ENCODE assay signal across 1 cellular context in the genomic region with DNA sequence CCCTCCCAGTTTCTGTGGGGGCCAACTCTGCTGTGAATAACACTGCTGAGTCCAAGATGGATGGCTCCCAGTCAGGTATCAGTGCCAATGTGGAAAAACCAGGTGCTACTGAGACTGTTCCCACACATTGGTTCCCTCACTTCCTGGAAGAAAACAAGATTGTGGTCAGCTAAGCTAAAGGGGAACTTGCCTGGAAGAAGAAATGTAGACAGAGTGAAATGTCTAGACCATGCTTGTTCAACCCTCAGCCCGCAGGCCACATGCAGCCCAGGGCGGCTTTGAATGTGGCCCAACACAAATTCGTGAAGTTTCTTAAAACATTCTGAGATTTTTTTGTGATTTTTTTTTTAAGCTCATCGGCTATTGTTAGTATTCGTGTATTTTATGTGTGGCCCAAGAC.
TF ChIP-seq lines count a peak whose summit lies in the region.

No MANE protein-coding gene starts in this region.

TF ChIP-seq in A549, 52 proteins besides CTCF, POLR2A, EP300 and RAD21 (continued from another document):
- TF ChIP-seq, protein P1, sequence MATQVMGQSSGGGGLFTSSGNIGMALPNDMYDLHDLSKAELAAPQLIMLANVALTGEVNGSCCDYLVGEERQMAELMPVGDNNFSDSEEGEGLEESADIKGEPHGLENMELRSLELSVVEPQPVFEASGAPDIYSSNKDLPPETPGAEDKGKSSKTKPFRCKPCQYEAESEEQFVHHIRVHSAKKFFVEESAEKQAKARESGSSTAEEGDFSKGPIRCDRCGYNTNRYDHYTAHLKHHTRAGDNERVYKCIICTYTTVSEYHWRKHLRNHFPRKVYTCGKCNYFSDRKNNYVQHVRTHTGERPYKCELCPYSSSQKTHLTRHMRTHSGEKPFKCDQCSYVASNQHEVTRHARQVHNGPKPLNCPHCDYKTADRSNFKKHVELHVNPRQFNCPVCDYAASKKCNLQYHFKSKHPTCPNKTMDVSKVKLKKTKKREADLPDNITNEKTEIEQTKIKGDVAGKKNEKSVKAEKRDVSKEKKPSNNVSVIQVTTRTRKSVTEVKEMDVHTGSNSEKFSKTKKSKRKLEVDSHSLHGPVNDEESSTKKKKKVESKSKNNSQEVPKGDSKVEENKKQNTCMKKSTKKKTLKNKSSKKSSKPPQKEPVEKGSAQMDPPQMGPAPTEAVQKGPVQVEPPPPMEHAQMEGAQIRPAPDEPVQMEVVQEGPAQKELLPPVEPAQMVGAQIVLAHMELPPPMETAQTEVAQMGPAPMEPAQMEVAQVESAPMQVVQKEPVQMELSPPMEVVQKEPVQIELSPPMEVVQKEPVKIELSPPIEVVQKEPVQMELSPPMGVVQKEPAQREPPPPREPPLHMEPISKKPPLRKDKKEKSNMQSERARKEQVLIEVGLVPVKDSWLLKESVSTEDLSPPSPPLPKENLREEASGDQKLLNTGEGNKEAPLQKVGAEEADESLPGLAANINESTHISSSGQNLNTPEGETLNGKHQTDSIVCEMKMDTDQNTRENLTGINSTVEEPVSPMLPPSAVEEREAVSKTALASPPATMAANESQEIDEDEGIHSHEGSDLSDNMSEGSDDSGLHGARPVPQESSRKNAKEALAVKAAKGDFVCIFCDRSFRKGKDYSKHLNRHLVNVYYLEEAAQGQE (IDR thresholded peaks at IDR 0.05) = no peak
- no peak for TF ChIP-seq EHF (CRISPR knock-in tag; IDR thresholded peaks at IDR 0.05)
- TF ChIP-seq, protein P2, sequence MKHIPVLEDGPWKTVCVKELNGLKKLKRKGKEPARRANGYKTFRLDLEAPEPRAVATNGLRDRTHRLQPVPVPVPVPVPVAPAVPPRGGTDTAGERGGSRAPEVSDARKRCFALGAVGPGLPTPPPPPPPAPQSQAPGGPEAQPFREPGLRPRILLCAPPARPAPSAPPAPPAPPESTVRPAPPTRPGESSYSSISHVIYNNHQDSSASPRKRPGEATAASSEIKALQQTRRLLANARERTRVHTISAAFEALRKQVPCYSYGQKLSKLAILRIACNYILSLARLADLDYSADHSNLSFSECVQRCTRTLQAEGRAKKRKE (CRISPR knock-in tag; IDR thresholded peaks at IDR 0.05; ENCODE audit: low read depth) = no peak
- no peak for TF ChIP-seq NR3C1 (IDR thresholded peaks at IDR 0.05)
- no peak for TF ChIP-seq KDM1A (IDR thresholded peaks at IDR 0.05; ENCODE audit: low read depth)
- TF ChIP-seq FOSL2 (IDR thresholded peaks at IDR 0.05) = no peak
- no peak for TF ChIP-seq FOSL2 (CRISPR knock-in tag; IDR thresholded peaks at IDR 0.05)
- TF ChIP-seq HEYL (CRISPR knock-in tag; IDR thresholded peaks at IDR 0.05) = no peak
- TF ChIP-seq, protein P3, sequence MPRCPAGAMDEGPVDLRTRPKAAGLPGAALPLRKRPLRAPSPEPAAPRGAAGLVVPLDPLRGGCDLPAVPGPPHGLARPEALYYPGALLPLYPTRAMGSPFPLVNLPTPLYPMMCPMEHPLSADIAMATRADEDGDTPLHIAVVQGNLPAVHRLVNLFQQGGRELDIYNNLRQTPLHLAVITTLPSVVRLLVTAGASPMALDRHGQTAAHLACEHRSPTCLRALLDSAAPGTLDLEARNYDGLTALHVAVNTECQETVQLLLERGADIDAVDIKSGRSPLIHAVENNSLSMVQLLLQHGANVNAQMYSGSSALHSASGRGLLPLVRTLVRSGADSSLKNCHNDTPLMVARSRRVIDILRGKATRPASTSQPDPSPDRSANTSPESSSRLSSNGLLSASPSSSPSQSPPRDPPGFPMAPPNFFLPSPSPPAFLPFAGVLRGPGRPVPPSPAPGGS (IDR thresholded peaks at IDR 0.05) = no peak
- TF ChIP-seq CEBPB (IDR thresholded peaks at IDR 0.05) = no peak
- TF ChIP-seq, protein P4, sequence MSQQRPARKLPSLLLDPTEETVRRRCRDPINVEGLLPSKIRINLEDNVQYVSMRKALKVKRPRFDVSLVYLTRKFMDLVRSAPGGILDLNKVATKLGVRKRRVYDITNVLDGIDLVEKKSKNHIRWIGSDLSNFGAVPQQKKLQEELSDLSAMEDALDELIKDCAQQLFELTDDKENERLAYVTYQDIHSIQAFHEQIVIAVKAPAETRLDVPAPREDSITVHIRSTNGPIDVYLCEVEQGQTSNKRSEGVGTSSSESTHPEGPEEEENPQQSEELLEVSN (IDR thresholded peaks at IDR 0.05; ENCODE audit: borderline replicate concordance, low read depth) = no peak
- TF ChIP-seq BHLHE40 (IDR thresholded peaks at IDR 0.05; ENCODE audit: low read depth, low read length) = no peak
